28 cellular contexts compared by ENCODE assay signal in genomic region chr5:93724791-93725190, GRCh38.
"Had no signal": no experiment of that assay in that cellular context is flagged by ENCODE, and none has a peak within 500 bp of the region (broad histone marks: within the 10 kb centered on the region; RNA-seq: fewer than 3 reads in every experiment).

No MANE protein-coding gene starts in this region.

- DNase-seq: activated B cell treated with CpG ODN at 0.5 μM for 24 hours; activated CD4-positive, alpha-beta T cell treated with anti-CD3 and anti-CD28 coated beads for 1 hour; activated CD4-positive, alpha-beta T cell treated with anti-CD3 and anti-CD28 coated beads, Interleukin-2, amount 10 ng/mL, durations not matched to agents 24 days and 14 days; activated CD4-positive, alpha-beta T cell treated with anti-CD3 and anti-CD28 coated beads, Interleukin-2, amount 50 U/mL, for 48 hours; activated effector memory CD4-positive, alpha-beta T cell treated with anti-CD3 and anti-CD28 coated beads, Interleukin-2, amount 50 U/mL, for 16 hours; activated naive CD4-positive, alpha-beta T cell treated with Interleukin-2 at 50 U/mL for 16 hours; activated naive CD8-positive, alpha-beta T cell treated with anti-CD3 and anti-CD28 coated beads, Interleukin-2, amount 50 U/mL, for 24 hours; activated T-cell treated with anti-CD3 and anti-CD28 coated beads, Interleukin-2, amount 50 U/mL, for 4 hours; amniotic stem cell; MM.1S; NCI-H1105; NCI-H1436; NCI-H1694 treated with DMSO at 0.1 percent for 48 hours; NCI-H2029 treated with DMSO at 0.1 percent for 48 hours; NCI-H345; NCI-H510A; NCI-H526 treated with DMSO at 0.1 percent for 48 hours; NCI-H82; Right ventricle myocardium superior; RPMI8226; T-cell; T-helper 2 cell; T1000 had no signal

- H3K27me3 ChIP-seq: cardiac muscle cell, SJSA1 had no signal

- H3K36me3 ChIP-seq: cardiac muscle cell, SJSA1 had no signal

- H3K4me3 ChIP-seq: cardiac muscle cell, SJSA1 had no signal

- FAIRE-seq: astrocyte, TTC549 had no signal

- H3K4me1 ChIP-seq: SJSA1 had no signal

- ATAC-seq: activated naive CD4-positive, alpha-beta T cell treated with anti-CD3 and anti-CD28 coated beads, Interleukin-2, amount 50 U/mL, for 72 hours; activated naive CD8-positive, alpha-beta T cell treated with anti-CD3 and anti-CD28 coated beads, Interleukin-2, amount 50 U/mL, for 24 hours; activated T-cell treated with anti-CD3 and anti-CD28 coated beads, Interleukin-2, amount 50 U/mL, for 4 hours; T-cell had no signal

- H3K9me3 ChIP-seq: SJSA1 had no signal

- H3K27ac ChIP-seq: cardiac muscle cell, SJSA1 had no signal
